ENCODE assay signal across 11 cellular contexts in genomic region chr2:218125626-218126080, GRCh38. TPM values are rescaled to one million over a fixed set of nuclear protein-coding genes. Genes with fewer than 3 reads are reported as not detected.
DNase-seq lines count a peak whose midpoint lies in the region; ATAC-seq and TF ChIP-seq lines count a peak whose summit lies in the region.
"Had no signal": no experiment of that assay in that cellular context is flagged by ENCODE, and none has a peak within 500 bp of the region (broad histone marks: within the 10 kb centered on the region; RNA-seq: fewer than 3 reads in every experiment).

Gene CXCR2, plus strand, starts transcription at chr2:218126028. Its CDS starts 8,774 bp downstream, at chr2:218134802.

- H3K27me3 Mint-ChIP-seq in activated naive CD4-positive, alpha-beta T cell treated with anti-CD3 and anti-CD28 coated beads, Interleukin-2, amount 10 ng/mL, durations not matched to agents 7 days and 5 days: peaks cover 34% of the 10 kb centered on the region
- peaks cover 6% of the 10 kb centered on the region for H3K27me3 Mint-ChIP-seq in activated naive CD4-positive, alpha-beta T cell treated with anti-CD3 and anti-CD28 coated beads for 36 hours (ENCODE audit: low read depth)

- H3K36me3 ChIP-seq in RWPE2 (ENCODE audit: low read depth) (no peaks in the 10 kb centered on the region), spleen (no peaks in the 10 kb centered on the region), hepatocyte (replicated peaks; ENCODE audit: insufficient read depth, low read depth) (no peaks in the 10 kb centered on the region), testis (ENCODE audit: low read depth, missing control alignments) (no peaks in the 10 kb centered on the region)
- H3K36me3 ChIP-seq: HAP-1 had no signal

- ATAC-seq in RWPE2 (ENCODE audit: low read depth) (peak; percentile 33; the same call in 2 of the 3 replicates), left cardiac atrium (peak; percentile 53 to 65)

- H3K27me3 ChIP-seq in RWPE2 (ENCODE audit: insufficient read depth, poor library complexity, severe bottlenecking): no peaks in the 10 kb centered on the region
- H3K27me3 ChIP-seq in spleen (replicated peaks in 1 of 7): peaks cover 0 to 21% (median 0%) of the 10 kb centered on the region in 7 donors
- H3K27me3 ChIP-seq in hepatocyte: no peaks in the 10 kb centered on the region
- H3K27me3 ChIP-seq in testis: no peaks in the 10 kb centered on the region

- H2AFZ ChIP-seq in hepatocyte: no peak within 1 kb of the TSS

- TF ChIP-seq POLR2A in spleen (IDR thresholded peaks at IDR 0.05) (no peak), testis (IDR thresholded peaks at IDR 0.05) (no peak)

- H3K27ac ChIP-seq in RWPE2 (ENCODE audit: poor library complexity, severe bottlenecking): no peak within 1 kb of the TSS
- H3K27ac ChIP-seq in spleen: peak within 1 kb of the TSS in 7 of 8 donors; percentile 62 to 90 (median 81)
- H3K27ac ChIP-seq in hepatocyte: no peak within 1 kb of the TSS
- H3K27ac ChIP-seq in testis: no peak within 1 kb of the TSS

- DNase-seq in activated naive CD4-positive, alpha-beta T cell treated with anti-CD3 and anti-CD28 coated beads, Interleukin-2, amount 10 ng/mL, durations not matched to agents 7 days and 5 days: peak; percentile 24
- DNase-seq in activated naive CD4-positive, alpha-beta T cell treated with anti-CD3 and anti-CD28 coated beads for 36 hours: no peak
- DNase-seq in RWPE2 (ENCODE audit: low spot score) (no peak), left cardiac atrium (peak; percentile 27), spleen (peak; percentile 87), hepatocyte (ENCODE audit: low spot score) (no peak), NCI-H1417 (lab: John Stamatoyannopoulos, UW) (no peak), testis (no peak)
- DNase-seq: naive B cell, NCI-H524 had no signal

- H3K4me3 ChIP-seq in RWPE2 (ENCODE audit: severe bottlenecking) (no peak within 1 kb of the TSS), spleen (peak within 1 kb of the TSS in 7 of 8 donors; percentile 14 to 57 (median 29)), hepatocyte (no peak within 1 kb of the TSS), testis (no peak within 1 kb of the TSS)
- H3K4me3 ChIP-seq: HAP-1 had no signal

- H3K4me1 Mint-ChIP-seq in activated naive CD4-positive, alpha-beta T cell treated with anti-CD3 and anti-CD28 coated beads, Interleukin-2, amount 10 ng/mL, durations not matched to agents 7 days and 5 days: peaks cover 9% of the 10 kb centered on the region
- H3K4me1 Mint-ChIP-seq in activated naive CD4-positive, alpha-beta T cell treated with anti-CD3 and anti-CD28 coated beads for 36 hours (ENCODE audit: low read depth): peaks cover 8% of the 10 kb centered on the region

- CTCF ChIA-PET in activated naive CD4-positive, alpha-beta T cell treated with anti-CD3 and anti-CD28 coated beads, Interleukin-2, amount 10 ng/mL, durations not matched to agents 7 days and 5 days (lab: Charles Lee): interaction anchor here (1.1 kb wide), 1 partner anchor 11 kb away, joined by 4 read pairs; no protein-coding TSS in a partner anchor
- CTCF ChIA-PET in activated naive CD4-positive, alpha-beta T cell treated with anti-CD3 and anti-CD28 coated beads for 36 hours (lab: Charles Lee): interaction anchor here (0.6 kb wide), 1 partner anchor 147 kb away, joined by 3 read pairs; no protein-coding TSS in a partner anchor

- H3K9me3 Mint-ChIP-seq in activated naive CD4-positive, alpha-beta T cell treated with anti-CD3 and anti-CD28 coated beads, Interleukin-2, amount 10 ng/mL, durations not matched to agents 7 days and 5 days: peaks cover 6% of the 10 kb centered on the region
- peaks cover 12% of the 10 kb centered on the region for H3K9me3 Mint-ChIP-seq in activated naive CD4-positive, alpha-beta T cell treated with anti-CD3 and anti-CD28 coated beads for 36 hours

- peak within 1 kb of the TSS; percentile 1 for H3K4me3 Mint-ChIP-seq in activated naive CD4-positive, alpha-beta T cell treated with anti-CD3 and anti-CD28 coated beads, Interleukin-2, amount 10 ng/mL, durations not matched to agents 7 days and 5 days
- H3K4me3 Mint-ChIP-seq in activated naive CD4-positive, alpha-beta T cell treated with anti-CD3 and anti-CD28 coated beads for 36 hours: no peak within 1 kb of the TSS

- intact Hi-C loops in activated naive CD4-positive, alpha-beta T cell treated with anti-CD3 and anti-CD28 coated beads for 36 hours (cut with micrococcal nuclease): no loop called here
- intact Hi-C loops in left cardiac atrium (cut with DNase I) (no loop called here), spleen (cut with DNase I; ENCODE audit: low total_unique reads) (no loop called here), testis (cut with DNase I; ENCODE audit: low total_unique reads) (no loop called here)

- H3K36me3 Mint-ChIP-seq in activated naive CD4-positive, alpha-beta T cell treated with anti-CD3 and anti-CD28 coated beads, Interleukin-2, amount 10 ng/mL, durations not matched to agents 7 days and 5 days: no peaks in the 10 kb centered on the region
- no peaks in the 10 kb centered on the region for H3K36me3 Mint-ChIP-seq in activated naive CD4-positive, alpha-beta T cell treated with anti-CD3 and anti-CD28 coated beads for 36 hours (ENCODE audit: low read depth)
- H3K36me3 Mint-ChIP-seq: naive B cell had no signal

- TF ChIP-seq CTCF in RWPE2 (IDR thresholded peaks at IDR 0.05; ENCODE audit: poor library complexity, severe bottlenecking) (no peak), spleen (IDR thresholded peaks at IDR 0.05 in 8 of 11, conservative IDR thresholded peaks at IDR 0.05 in 3 of 11) (peak in 4 of 11 experiments; percentile 14 to 42 (median 23)), hepatocyte (IDR thresholded peaks at IDR 0.05; ENCODE audit: poor library complexity) (no peak), testis (IDR thresholded peaks at IDR 0.05) (no peak)

- H3K9me3 ChIP-seq in RWPE2 (ENCODE audit: severe bottlenecking) (no peaks in the 10 kb centered on the region), spleen (peaks cover 0 to 28% (median 25%) of the 10 kb centered on the region in 8 donors), hepatocyte (ENCODE audit: low read depth) (no peaks in the 10 kb centered on the region), testis (no peaks in the 10 kb centered on the region)
- H3K9me3 ChIP-seq: HAP-1 had no signal

- H3K4me1 ChIP-seq in RWPE2 (ENCODE audit: insufficient read depth, poor library complexity, severe bottlenecking) (no peaks in the 10 kb centered on the region), spleen (peaks cover 0 to 20% (median 10%) of the 10 kb centered on the region in 6 donors), hepatocyte (ENCODE audit: insufficient read depth) (no peaks in the 10 kb centered on the region), testis (no peaks in the 10 kb centered on the region)
- H3K4me1 ChIP-seq: HAP-1 had no signal

- H3K4me2 ChIP-seq in hepatocyte: no peak within 1 kb of the TSS

- peak within 1 kb of the TSS; percentile 40 for H3K27ac Mint-ChIP-seq in activated naive CD4-positive, alpha-beta T cell treated with anti-CD3 and anti-CD28 coated beads, Interleukin-2, amount 10 ng/mL, durations not matched to agents 7 days and 5 days
- no peak within 1 kb of the TSS for H3K27ac Mint-ChIP-seq in activated naive CD4-positive, alpha-beta T cell treated with anti-CD3 and anti-CD28 coated beads for 36 hours

- 19 to 43% (median 25%) methylated on average over 8 of the region's 8 CpGs for WGBS in spleen, 5 donors
- 85% methylated on average over 8 of the region's 8 CpGs for WGBS in hepatocyte (ENCODE audit: low lambda C conversion rate, missing lambda C conversion rate)
- WGBS in testis, 2 donors: 69 to 78% methylated on average over 8 of the region's 8 CpGs

- H3K9me2 ChIP-seq in hepatocyte (replicated peaks; ENCODE audit: insufficient read depth): no peaks in the 10 kb centered on the region

- H3K79me2 ChIP-seq in hepatocyte: no peaks in the 10 kb centered on the region

- no peaks in the 10 kb centered on the region for H4K20me1 ChIP-seq in hepatocyte (ENCODE audit: insufficient read depth, poor library complexity, severe bottlenecking)

RNA-seq across cellular contexts. Expression of gene CXCR2, which starts in this region (rescaled TPM):
- total RNA-seq in activated naive CD4-positive, alpha-beta T cell treated with anti-CD3 and anti-CD28 coated beads for 36 hours: under 1 TPM; 0.17 to 0.21 TPM
- total RNA-seq in left cardiac atrium (1 to 10 TPM; 1.2 to 3.0 TPM), spleen (100 to 1,000 TPM in 1 of 7 donors, 10 to 100 TPM in 6; 24.4 to 113 (median 56.2) TPM), hepatocyte (0.07 TPM in 1 of 2 replicates, not detected in the other), testis (under 1 TPM in 1 of 2 donors, not detected in 1; 0.12 TPM)
- polyA plus RNA-seq in spleen (1 to 10 TPM in 2 of 3 donors, under 1 TPM in 1; 0.39 to 6.5 (median 2.6) TPM), hepatocyte (0.09 and 0.56 TPM in 2 replicates), testis (ENCODE audit: insufficient read depth, low read depth, low replicate concordance) (0.45 TPM)

Comparison
In these comparisons a context has a peak if more than half of its experiments do, and no peak if none do; other contexts are left out.
1. RNA of gene CXCR2 (total RNA-seq): 24.4 to 113 TPM in spleen; 1.2 to 3.0 TPM in left cardiac atrium, 0.17 to 0.21 TPM in activated naive CD4-positive, alpha-beta T cell treated with anti-CD3 and anti-CD28 coated beads for 36 hours, 0.12 TPM in testis and 0.07 TPM in hepatocyte; every median in the first group is over 4 times any median in the second.
2. DNase-seq: peak in activated naive CD4-positive, alpha-beta T cell treated with anti-CD3 and anti-CD28 coated beads, Interleukin-2, amount 10 ng/mL, durations not matched to agents 7 days and 5 days (single experiment), left cardiac atrium (single experiment) and spleen (single experiment); none in activated naive CD4-positive, alpha-beta T cell treated with anti-CD3 and anti-CD28 coated beads for 36 hours (single experiment), RWPE2 (single experiment), hepatocyte (single experiment), NCI-H1417 (0 of 3) and testis (single experiment).
3. H3K27ac ChIP-seq: peak in spleen (7 of 8); none in RWPE2 (single experiment), hepatocyte (single experiment) and testis (0 of 2).
4. H3K4me3 ChIP-seq: peak in spleen (7 of 8); none in RWPE2 (single experiment), hepatocyte (single experiment) and testis (0 of 2).